In the genomic region with DNA sequence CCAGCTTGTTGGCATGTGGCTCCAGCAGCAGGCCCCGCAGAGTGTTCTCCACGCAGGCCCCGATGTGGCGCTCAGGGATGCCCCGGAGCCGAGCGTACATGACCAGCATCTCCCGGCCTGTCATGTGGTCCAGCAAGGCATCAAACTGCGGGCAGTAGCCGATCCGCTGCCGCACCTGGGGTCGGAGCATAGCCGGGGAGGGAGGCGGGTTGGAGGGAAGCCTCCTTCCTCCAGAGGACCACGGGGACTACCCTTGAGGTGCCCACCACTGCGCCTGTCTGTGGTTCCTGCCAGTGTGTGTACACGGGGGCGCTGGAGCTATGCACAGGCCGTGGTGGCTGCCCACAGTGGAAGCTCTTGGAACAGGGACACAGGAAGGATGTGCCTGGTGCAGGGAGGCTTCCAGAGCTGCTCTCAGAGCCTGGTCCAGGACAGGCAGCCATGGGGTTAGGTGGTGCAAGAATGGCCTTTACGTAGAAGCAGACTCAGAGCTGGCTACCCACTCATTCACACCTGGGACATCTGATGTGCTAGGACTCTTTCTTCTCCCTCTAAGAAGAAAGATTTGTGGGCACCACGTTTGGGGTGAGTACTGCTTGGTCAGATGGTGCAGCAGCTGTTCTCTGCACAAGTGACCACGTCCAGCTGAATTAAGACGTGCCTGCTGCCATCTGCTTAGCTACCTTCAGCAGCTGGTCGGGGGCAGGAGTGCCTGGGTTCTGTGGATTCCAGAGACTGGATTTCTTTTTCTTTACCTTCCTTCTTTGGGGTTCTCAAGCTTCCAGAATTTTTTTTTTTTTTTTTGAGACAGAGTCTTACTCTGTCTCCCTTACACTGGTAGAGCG, we compare ENCODE assay signal across 22 cellular contexts.
"Had no signal": no experiment of that assay in that cellular context is flagged by ENCODE, and none has a peak within 500 bp of the region (broad histone marks: within the 10 kb centered on the region; RNA-seq: fewer than 3 reads in every experiment).

No MANE protein-coding gene starts in this region.

- ATAC-seq: activated T-cell treated with anti-CD3 and anti-CD28 coated beads, Interleukin-2, amount 50 U/mL, for 72 hours; gastroesophageal sphincter; heart left ventricle; lower lobe of right lung had no signal

- H3K4me1 Mint-ChIP-seq: activated CD4-positive, alpha-beta memory T cell treated with anti-CD3 and anti-CD28 coated beads, Interleukin-2, amount 10 ng/mL, durations not matched to agents 7 days and 5 days; activated naive CD4-positive, alpha-beta T cell treated with anti-CD3 and anti-CD28 coated beads, Interleukin-2, amount 50 U/mL, for 24 hours; naive B cell had no signal

- H3K9me3 Mint-ChIP-seq: activated CD4-positive, alpha-beta memory T cell treated with anti-CD3 and anti-CD28 coated beads, Interleukin-2, amount 10 ng/mL, durations not matched to agents 7 days and 5 days; activated naive CD4-positive, alpha-beta T cell treated with anti-CD3 and anti-CD28 coated beads, Interleukin-2, amount 50 U/mL, for 24 hours; activated T-cell treated with anti-CD3 and anti-CD28 coated beads, Interleukin-2, amount 50 U/mL, for 72 hours; naive B cell; neural progenitor cell; T-helper 1 cell treated with Interleukin-12 subunit alpha and Interleukin-12 subunit beta and Interleukin-4 antibody, amounts not matched to agents 30 μg/mL and 1 μg/mL, for 36 hours had no signal

- H3K27ac Mint-ChIP-seq: activated CD4-positive, alpha-beta memory T cell treated with anti-CD3 and anti-CD28 coated beads, Interleukin-2, amount 10 ng/mL, durations not matched to agents 7 days and 5 days; activated naive CD4-positive, alpha-beta T cell treated with anti-CD3 and anti-CD28 coated beads, Interleukin-2, amount 50 U/mL, for 24 hours; activated T-cell treated with anti-CD3 and anti-CD28 coated beads, Interleukin-2, amount 50 U/mL, for 72 hours; naive B cell; neural progenitor cell; T-helper 1 cell treated with Interleukin-12 subunit alpha and Interleukin-12 subunit beta and Interleukin-4 antibody, amounts not matched to agents 30 μg/mL and 1 μg/mL, for 36 hours had no signal

- H3K36me3 Mint-ChIP-seq: naive B cell had no signal

- FAIRE-seq: colon had no signal

- H3K4me3 Mint-ChIP-seq: activated CD4-positive, alpha-beta memory T cell treated with anti-CD3 and anti-CD28 coated beads, Interleukin-2, amount 10 ng/mL, durations not matched to agents 7 days and 5 days; activated naive CD4-positive, alpha-beta T cell treated with anti-CD3 and anti-CD28 coated beads, Interleukin-2, amount 50 U/mL, for 24 hours; activated T-cell treated with anti-CD3 and anti-CD28 coated beads, Interleukin-2, amount 50 U/mL, for 72 hours; naive B cell; neural progenitor cell; T-helper 1 cell treated with Interleukin-12 subunit alpha and Interleukin-12 subunit beta and Interleukin-4 antibody, amounts not matched to agents 30 μg/mL and 1 μg/mL, for 36 hours had no signal

- DNase-seq: activated CD4-positive, alpha-beta memory T cell treated with anti-CD3 and anti-CD28 coated beads, Interleukin-2, amount 10 ng/mL, durations not matched to agents 7 days and 5 days; activated CD4-positive, alpha-beta T cell treated with anti-CD3 and anti-CD28 coated beads for 48 hours; activated effector memory CD4-positive, alpha-beta T cell treated with anti-CD3 and anti-CD28 coated beads, Interleukin-2, amount 50 U/mL, for 16 hours; activated T-cell treated with anti-CD3 and anti-CD28 coated beads, Interleukin-2, amount 50 U/mL, for 72 hours; aorta; brain microvascular endothelial cell; central memory CD4-positive, alpha-beta T cell; islet precursor cell; left colon; lower lobe of right lung; mucosa of descending colon; naive B cell; stimulated activated CD4-positive, alpha-beta T cell treated with anti-CD3 and anti-CD28 coated beads, Interleukin-4, amount 100 ng/mL, for 24 hours; stimulated activated naive CD4-positive, alpha-beta T cell treated with Interleukin-2 at 50 U/mL for 16 hours; T1000; thyroid gland had no signal

- H3K27me3 Mint-ChIP-seq: activated CD4-positive, alpha-beta memory T cell treated with anti-CD3 and anti-CD28 coated beads, Interleukin-2, amount 10 ng/mL, durations not matched to agents 7 days and 5 days; activated naive CD4-positive, alpha-beta T cell treated with anti-CD3 and anti-CD28 coated beads, Interleukin-2, amount 50 U/mL, for 24 hours had no signal
